In the genomic region with DNA sequence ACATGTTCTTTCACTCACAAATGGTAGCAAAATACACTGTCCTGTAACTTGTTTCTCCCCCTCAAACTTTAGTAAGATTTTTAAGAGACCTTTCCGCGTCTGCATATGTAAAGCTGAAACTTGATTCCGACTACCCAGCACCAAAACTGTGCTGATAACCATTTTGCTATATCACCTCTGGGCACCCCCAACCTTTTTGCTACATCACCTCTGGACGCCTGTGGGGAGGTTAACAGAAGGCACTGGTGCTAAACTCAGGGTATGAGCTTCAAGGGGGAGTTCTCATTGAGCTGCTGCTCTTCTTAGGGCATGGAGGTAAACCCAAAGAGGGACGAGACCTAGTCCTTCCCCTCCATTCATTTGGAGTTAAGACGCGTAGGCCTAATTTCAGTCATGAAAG, we compare ENCODE assay signal across 28 cellular contexts.
"Had no signal": no experiment of that assay in that cellular context is flagged by ENCODE, and none has a peak within 500 bp of the region (broad histone marks: within the 10 kb centered on the region; RNA-seq: fewer than 3 reads in every experiment).

No MANE protein-coding gene starts in this region.

- H3K36me3 Mint-ChIP-seq: immature natural killer cell; naive thymus-derived CD4-positive, alpha-beta T cell; stimulated activated memory B cell treated with anti-CD40 and anti-IgM and Interleukin-4, amounts not matched to agents 10 μg/mL and 1 μg/mL and 100 μg/mL, for 72 hours had no signal

- FAIRE-seq: endothelial cell of umbilical vein, kidney had no signal

- H3K4me3 ChIP-seq: coronary artery, esophagus squamous epithelium, lung, psoas muscle, sigmoid colon, testis, tibial artery, upper lobe of left lung, uterus had no signal

- H3K27ac ChIP-seq: coronary artery, esophagus squamous epithelium, psoas muscle, sigmoid colon, testis, tibial artery, upper lobe of left lung, uterus had no signal

- DNase-seq: dermis blood vessel endothelial cell; effector memory CD4-positive, alpha-beta T cell; esophagus squamous epithelium; foreskin melanocyte; hypothalamus; immature natural killer cell; kidney; mesenchymal stem cell; midbrain; naive thymus-derived CD4-positive, alpha-beta T cell; nucleus accumbens; psoas muscle; right cardiac atrium; sigmoid colon; stimulated activated CD4-positive, alpha-beta T cell treated with anti-CD3 and anti-CD28 coated beads, Interleukin-2, amount 100 ng/mL, for 24 hours; stimulated activated CD4-positive, alpha-beta T cell treated with anti-CD3 and anti-CD28 coated beads, Interleukin-4, amount 100 ng/mL, for 4 hours; stimulated activated naive CD8-positive, alpha-beta T cell treated with anti-CD3 and anti-CD28 coated beads, Interleukin-15, Interleukin-2, amounts not matched to agents 100 U/mL and 50 U/mL, for 24 hours; substantia nigra; testis; tibial artery; upper lobe of left lung; uterus had no signal

- H3K4me1 Mint-ChIP-seq: immature natural killer cell had no signal

- H3K4me1 ChIP-seq: psoas muscle, testis, tibial artery, uterus had no signal

- H3K36me3 ChIP-seq: esophagus squamous epithelium, sigmoid colon, tibial artery, upper lobe of left lung, uterus had no signal

- H3K9me3 Mint-ChIP-seq: immature natural killer cell; naive thymus-derived CD4-positive, alpha-beta T cell; nephron had no signal

- H3K9me3 ChIP-seq: esophagus squamous epithelium, psoas muscle, sigmoid colon, testis, tibial artery, upper lobe of left lung, uterus had no signal

- H3K27me3 ChIP-seq: testis, upper lobe of left lung, uterus had no signal

- H3K27ac Mint-ChIP-seq: immature natural killer cell; naive thymus-derived CD4-positive, alpha-beta T cell; nephron; stimulated activated memory B cell treated with anti-CD40 and anti-IgM and Interleukin-4, amounts not matched to agents 10 μg/mL and 1 μg/mL and 100 μg/mL, for 72 hours had no signal

- ATAC-seq: left lobe of liver; naive thymus-derived CD4-positive, alpha-beta T cell; psoas muscle; right cardiac atrium; stimulated activated memory B cell treated with anti-CD40 and anti-IgM and Interleukin-4, amounts not matched to agents 10 μg/mL and 1 μg/mL and 100 μg/mL, for 72 hours; stimulated activated naive CD8-positive, alpha-beta T cell treated with anti-CD3 and anti-CD28 coated beads, Interleukin-15, Interleukin-2, amounts not matched to agents 100 U/mL and 50 U/mL, for 24 hours had no signal

- H3K4me3 Mint-ChIP-seq: immature natural killer cell; naive thymus-derived CD4-positive, alpha-beta T cell; nephron; stimulated activated memory B cell treated with anti-CD40 and anti-IgM and Interleukin-4, amounts not matched to agents 10 μg/mL and 1 μg/mL and 100 μg/mL, for 72 hours had no signal
